ENCODE assay signal across 8 cellular contexts in the genomic region with DNA sequence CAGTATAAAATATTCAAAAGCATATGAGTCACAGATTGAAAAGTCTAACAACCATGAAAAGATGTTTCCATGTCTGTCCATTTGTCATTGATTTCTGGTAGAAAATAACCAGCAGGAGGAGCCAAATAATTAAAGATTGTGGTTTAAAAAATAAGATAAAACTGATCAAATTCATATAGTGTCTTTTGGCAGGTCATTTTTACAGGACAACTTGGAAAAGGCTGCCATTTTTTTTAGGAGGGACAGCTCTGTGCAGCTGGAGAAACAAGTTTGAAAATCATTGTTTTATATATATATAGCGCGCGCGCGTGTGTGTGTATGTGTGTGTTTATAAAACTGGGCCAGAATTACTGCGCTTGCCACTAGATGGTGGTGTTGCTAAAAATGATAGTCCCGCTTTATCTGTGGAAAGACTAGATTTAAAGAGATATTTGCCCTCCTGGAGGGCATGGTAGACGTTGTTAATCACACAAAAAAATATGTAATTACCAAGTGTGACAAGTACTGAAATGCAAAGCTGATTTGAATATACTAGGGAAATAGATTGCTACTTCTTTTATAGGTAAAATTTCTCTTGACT. TPM values are rescaled to one million over a fixed set of nuclear protein-coding genes. Genes with fewer than 3 reads are reported as not detected.
DNase-seq lines count a peak whose midpoint lies in the region; FAIRE-seq and TF ChIP-seq lines count a peak whose summit lies in the region.

No MANE protein-coding gene starts in this region.

- intact Hi-C loops in activated T-helper 2 cell treated with anti-CD3 and anti-CD28 coated beads, Interferon-gamma antibody, Interleukin-2, Interleukin-4, amounts not matched to agents 10 μg/mL and 5 μg/mL and 100 μg/mL, durations not matched to agents 14 hours and 24 hours and 36 hours (cut with micrococcal nuclease): loop anchor here (1.0 to 10.0 kb wide), 5 partner anchors 31 to 340 kb away; a partner anchor contains a TSS
- intact Hi-C loops in thyroid gland (cut with DNase I): loop anchor here (5.0 kb wide), 1 partner anchor 59 kb away; a partner anchor contains a TSS

- peak; percentile 72 for TF ChIP-seq CTCF in LNCaP clone FGC (IDR thresholded peaks at IDR 0.05; ENCODE audit: control insufficient read depth, extremely low read depth, insufficient read depth)
- TF ChIP-seq CTCF in fibroblast of villous mesenchyme (IDR thresholded peaks at IDR 0.05; ENCODE audit: insufficient read depth, low read depth, low read length): peak; percentile 70
- TF ChIP-seq CTCF in thyroid gland (IDR thresholded peaks at IDR 0.05): peak; percentile 47 to 97 (median 72)

- H3K4me1 ChIP-seq in thyroid gland: peaks cover 24 to 25% of the 10 kb centered on the region in 2 donors

- H3K9me3 ChIP-seq in thyroid gland: no peaks in the 10 kb centered on the region

- FAIRE-seq in GM19239 (lab: Jason Lieb, UNC): peak; percentile 79

- H3K36me3 ChIP-seq in thyroid gland: no peaks in the 10 kb centered on the region

- peaks cover 7% of the 10 kb centered on the region for H3K36me3 Mint-ChIP-seq in activated T-helper 2 cell treated with anti-CD3 and anti-CD28 coated beads, Interferon-gamma antibody, Interleukin-2, Interleukin-4, amounts not matched to agents 10 μg/mL and 5 μg/mL and 100 μg/mL, durations not matched to agents 14 hours and 24 hours and 36 hours (ENCODE audit: low read depth)

- H3K4me3 ChIP-seq in LNCaP clone FGC (ENCODE audit: low read depth, low read length) (peak overlapping the region; percentile 78; the same call in 1 of the 2 replicates), fibroblast of villous mesenchyme (ENCODE audit: low read depth, low read length) (peak overlapping the region; percentile 49), thyroid gland (replicated peaks in 1 of 3) (no peak overlapping the region)

- DNase-seq in Ammon's horn (ENCODE audit: low spot score) (peak; percentile 90), GM19239 (ENCODE audit: insufficient read length, low spot score) (peak; percentile 23), LNCaP clone FGC (ENCODE audit: low read depth) (peak; percentile 67), RKO (ENCODE audit: low spot score) (peak; percentile 94), fibroblast of villous mesenchyme (ENCODE audit: low read depth) (peak; percentile 83), occipital lobe (lab: John Stamatoyannopoulos, UW) (peak; percentile 60), thyroid gland (peak; percentile 76 to 84)
- peak; percentile 70 for DNase-seq in activated T-helper 2 cell treated with anti-CD3 and anti-CD28 coated beads, Interferon-gamma antibody, Interleukin-2, Interleukin-4, amounts not matched to agents 10 μg/mL and 5 μg/mL and 100 μg/mL, durations not matched to agents 14 hours and 24 hours and 36 hours (ENCODE audit: low spot score)

- TF ChIP-seq POLR2A in thyroid gland (IDR thresholded peaks at IDR 0.05): no peak

- H3K27me3 ChIP-seq in thyroid gland: no peaks in the 10 kb centered on the region

- peak overlapping the region; percentile 97 for H3K4me3 Mint-ChIP-seq in activated T-helper 2 cell treated with anti-CD3 and anti-CD28 coated beads, Interferon-gamma antibody, Interleukin-2, Interleukin-4, amounts not matched to agents 10 μg/mL and 5 μg/mL and 100 μg/mL, durations not matched to agents 14 hours and 24 hours and 36 hours (ENCODE audit: low read depth)

- peak overlapping the region; percentile 100 for H3K27ac Mint-ChIP-seq in activated T-helper 2 cell treated with anti-CD3 and anti-CD28 coated beads, Interferon-gamma antibody, Interleukin-2, Interleukin-4, amounts not matched to agents 10 μg/mL and 5 μg/mL and 100 μg/mL, durations not matched to agents 14 hours and 24 hours and 36 hours

- peak overlapping the region in 2 of 3 donors; percentile 96 to 100 for H3K27ac ChIP-seq in thyroid gland

- WGBS in thyroid gland, 2 donors: 0% methylated on average over 8 of the region's 8 CpGs

- H3K27me3 Mint-ChIP-seq in activated T-helper 2 cell treated with anti-CD3 and anti-CD28 coated beads, Interferon-gamma antibody, Interleukin-2, Interleukin-4, amounts not matched to agents 10 μg/mL and 5 μg/mL and 100 μg/mL, durations not matched to agents 14 hours and 24 hours and 36 hours (ENCODE audit: low read depth): peaks cover 2% of the 10 kb centered on the region

- no peaks in the 10 kb centered on the region for H3K9me3 Mint-ChIP-seq in activated T-helper 2 cell treated with anti-CD3 and anti-CD28 coated beads, Interferon-gamma antibody, Interleukin-2, Interleukin-4, amounts not matched to agents 10 μg/mL and 5 μg/mL and 100 μg/mL, durations not matched to agents 14 hours and 24 hours and 36 hours

- peaks cover 40% of the 10 kb centered on the region for H3K4me1 Mint-ChIP-seq in activated T-helper 2 cell treated with anti-CD3 and anti-CD28 coated beads, Interferon-gamma antibody, Interleukin-2, Interleukin-4, amounts not matched to agents 10 μg/mL and 5 μg/mL and 100 μg/mL, durations not matched to agents 14 hours and 24 hours and 36 hours (ENCODE audit: low read depth)

RNA-seq across cellular contexts. Expression of a gene that starts 1.3 kb away (rescaled TPM):
- 13.4 and 15.3 TPM in 2 replicates for total RNA-seq in activated T-helper 2 cell treated with anti-CD3 and anti-CD28 coated beads, Interferon-gamma antibody, Interleukin-2, Interleukin-4, amounts not matched to agents 10 μg/mL and 5 μg/mL and 100 μg/mL, durations not matched to agents 14 hours and 24 hours and 36 hours
- total RNA-seq in fibroblast of villous mesenchyme: 14.5 and 15.5 TPM in 2 replicates
- total RNA-seq in occipital lobe: 14.7 TPM
- 10 to 100 TPM; 56.6 to 81.6 (median 59.0) TPM for total RNA-seq in thyroid gland

RNA-seq across cellular contexts. Expression of a gene that starts 14.4 kb away (rescaled TPM):
- 0.41 and 0.78 TPM in 2 replicates for total RNA-seq in activated T-helper 2 cell treated with anti-CD3 and anti-CD28 coated beads, Interferon-gamma antibody, Interleukin-2, Interleukin-4, amounts not matched to agents 10 μg/mL and 5 μg/mL and 100 μg/mL, durations not matched to agents 14 hours and 24 hours and 36 hours
- total RNA-seq in fibroblast of villous mesenchyme (not detected in 2 replicates), occipital lobe (3.9 TPM), thyroid gland (under 1 TPM in 2 of 4 donors, not detected in 2; 0.22 to 0.27 TPM)

RNA-seq across cellular contexts. Expression of a gene that starts 59.5 kb away (rescaled TPM):
- 307 and 323 TPM in 2 replicates for total RNA-seq in activated T-helper 2 cell treated with anti-CD3 and anti-CD28 coated beads, Interferon-gamma antibody, Interleukin-2, Interleukin-4, amounts not matched to agents 10 μg/mL and 5 μg/mL and 100 μg/mL, durations not matched to agents 14 hours and 24 hours and 36 hours
- total RNA-seq in fibroblast of villous mesenchyme: 9.9 and 10.3 TPM in 2 replicates
- 3.9 TPM for total RNA-seq in occipital lobe
- total RNA-seq in thyroid gland: 10 to 100 TPM; 19.7 to 32.1 (median 27.5) TPM

Comparison
In these comparisons a context has a peak if more than half of its experiments do, and no peak if none do; other contexts are left out.
1. DNase-seq: peak in every context shown above with its lines; median percentile 94 in RKO; 90 in Ammon's horn; 83 in fibroblast of villous mesenchyme; 80 in thyroid gland; 70 in activated T-helper 2 cell treated with anti-CD3 and anti-CD28 coated beads, Interferon-gamma antibody, Interleukin-2, Interleukin-4, amounts not matched to agents 10 μg/mL and 5 μg/mL and 100 μg/mL, durations not matched to agents 14 hours and 24 hours and 36 hours; 67 in LNCaP clone FGC; 60 in occipital lobe; 23 in GM19239.
2. H3K4me3 ChIP-seq: peak in LNCaP clone FGC (single experiment) and fibroblast of villous mesenchyme (single experiment); none in thyroid gland (0 of 3).
3. Peak in every context shown above with its lines, with median percentiles within 50 percentile points of each other: CTCF ChIP-seq.